ENCODE assay signal across 2 cellular contexts in the genomic region with DNA sequence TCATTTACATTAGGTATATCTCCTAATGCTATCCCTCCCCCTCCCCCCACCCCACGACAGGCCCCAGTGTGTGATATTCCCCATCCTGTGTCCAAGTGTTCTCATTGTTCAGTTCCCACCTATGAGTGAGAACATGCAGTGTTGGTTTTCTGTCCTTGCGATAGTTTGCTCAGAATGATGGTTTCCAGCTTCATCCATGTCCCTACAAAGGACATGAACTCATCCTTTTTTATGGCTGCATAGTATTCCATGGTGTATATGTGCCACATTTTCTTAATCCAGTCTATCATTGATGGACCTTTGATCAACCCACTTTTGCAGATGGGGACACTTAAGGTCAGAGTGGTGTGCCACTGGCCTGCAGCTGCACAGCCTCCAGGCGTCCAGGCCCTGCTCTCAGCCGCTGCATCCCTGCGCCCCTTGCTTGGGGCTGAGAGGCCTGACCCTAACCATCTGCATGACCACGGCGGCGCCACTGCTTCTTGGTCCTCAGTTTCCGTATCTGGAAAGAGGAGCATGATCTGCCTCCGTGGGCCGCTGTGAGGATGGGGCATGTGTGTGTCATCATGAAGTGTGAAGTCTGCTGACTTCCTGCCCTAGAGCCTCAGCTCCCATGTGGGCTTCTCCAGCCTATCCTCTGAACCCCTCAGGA.
A peak's percentile ranks its signal among the peaks of the same experiment; 100 is the strongest.
TF ChIP-seq lines count a peak whose summit lies in the region.

No MANE protein-coding gene starts in this region.

TF ChIP-seq in HEK293, 187 proteins besides CTCF, POLR2A, EP300 and RAD21:
- TF ChIP-seq ZNF580 (tag by site-specific recombination; IDR thresholded peaks at IDR 0.05) = 0 out of 2 replicates have a peak, but pooled peaks have one; percentile 11
- peak; percentile 99 for TF ChIP-seq ZNF146 (tag by site-specific recombination; IDR thresholded peaks at IDR 0.05)

TF ChIP-seq in K562, 482 proteins besides CTCF, POLR2A, EP300 and RAD21 (continued from another document):
- peak in 1 of 2 experiments; percentile 22; a peak in 1 of 4 replicates for TF ChIP-seq KDM1A (IDR thresholded peaks at IDR 0.05)
